1 cellular context compared by ENCODE assay signal in the genomic region with DNA sequence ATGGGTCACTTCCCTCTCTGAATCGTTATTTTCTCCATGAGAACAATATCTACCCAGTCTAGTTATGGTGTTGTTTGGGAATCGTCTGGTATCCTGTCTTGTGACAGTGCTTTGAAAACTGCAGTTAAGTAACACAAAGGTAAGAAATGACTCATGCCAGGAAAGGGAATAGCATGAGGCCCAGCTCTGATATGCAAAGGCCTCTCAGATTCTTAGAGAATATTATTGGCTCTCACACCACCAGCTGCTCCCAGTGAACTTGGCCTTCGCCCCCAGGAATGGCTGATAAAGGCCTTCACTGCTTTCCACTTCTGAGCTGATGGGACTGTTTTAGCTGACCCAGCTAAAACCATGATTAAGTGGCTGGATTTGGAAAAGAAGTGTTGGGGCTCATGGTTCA.
TF ChIP-seq lines count a peak whose summit lies in the region.

No MANE protein-coding gene starts in this region.

TF ChIP-seq in HepG2, 621 proteins besides CTCF, POLR2A, EP300 and RAD21 (continued from another document and continues in another):
- TF ChIP-seq, protein P1, sequence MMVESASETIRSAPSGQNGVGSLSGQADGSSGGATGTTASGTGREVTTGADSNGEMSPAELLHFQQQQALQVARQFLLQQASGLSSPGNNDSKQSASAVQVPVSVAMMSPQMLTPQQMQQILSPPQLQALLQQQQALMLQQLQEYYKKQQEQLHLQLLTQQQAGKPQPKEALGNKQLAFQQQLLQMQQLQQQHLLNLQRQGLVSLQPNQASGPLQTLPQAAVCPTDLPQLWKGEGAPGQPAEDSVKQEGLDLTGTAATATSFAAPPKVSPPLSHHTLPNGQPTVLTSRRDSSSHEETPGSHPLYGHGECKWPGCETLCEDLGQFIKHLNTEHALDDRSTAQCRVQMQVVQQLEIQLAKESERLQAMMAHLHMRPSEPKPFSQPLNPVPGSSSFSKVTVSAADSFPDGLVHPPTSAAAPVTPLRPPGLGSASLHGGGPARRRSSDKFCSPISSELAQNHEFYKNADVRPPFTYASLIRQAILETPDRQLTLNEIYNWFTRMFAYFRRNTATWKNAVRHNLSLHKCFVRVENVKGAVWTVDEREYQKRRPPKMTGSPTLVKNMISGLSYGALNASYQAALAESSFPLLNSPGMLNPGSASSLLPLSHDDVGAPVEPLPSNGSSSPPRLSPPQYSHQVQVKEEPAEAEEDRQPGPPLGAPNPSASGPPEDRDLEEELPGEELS (CRISPR knock-in tag; IDR thresholded peaks at IDR 0.05), result peak; percentile 55; the same call in 1 of the 2 replicates
- TF ChIP-seq, protein P2, sequence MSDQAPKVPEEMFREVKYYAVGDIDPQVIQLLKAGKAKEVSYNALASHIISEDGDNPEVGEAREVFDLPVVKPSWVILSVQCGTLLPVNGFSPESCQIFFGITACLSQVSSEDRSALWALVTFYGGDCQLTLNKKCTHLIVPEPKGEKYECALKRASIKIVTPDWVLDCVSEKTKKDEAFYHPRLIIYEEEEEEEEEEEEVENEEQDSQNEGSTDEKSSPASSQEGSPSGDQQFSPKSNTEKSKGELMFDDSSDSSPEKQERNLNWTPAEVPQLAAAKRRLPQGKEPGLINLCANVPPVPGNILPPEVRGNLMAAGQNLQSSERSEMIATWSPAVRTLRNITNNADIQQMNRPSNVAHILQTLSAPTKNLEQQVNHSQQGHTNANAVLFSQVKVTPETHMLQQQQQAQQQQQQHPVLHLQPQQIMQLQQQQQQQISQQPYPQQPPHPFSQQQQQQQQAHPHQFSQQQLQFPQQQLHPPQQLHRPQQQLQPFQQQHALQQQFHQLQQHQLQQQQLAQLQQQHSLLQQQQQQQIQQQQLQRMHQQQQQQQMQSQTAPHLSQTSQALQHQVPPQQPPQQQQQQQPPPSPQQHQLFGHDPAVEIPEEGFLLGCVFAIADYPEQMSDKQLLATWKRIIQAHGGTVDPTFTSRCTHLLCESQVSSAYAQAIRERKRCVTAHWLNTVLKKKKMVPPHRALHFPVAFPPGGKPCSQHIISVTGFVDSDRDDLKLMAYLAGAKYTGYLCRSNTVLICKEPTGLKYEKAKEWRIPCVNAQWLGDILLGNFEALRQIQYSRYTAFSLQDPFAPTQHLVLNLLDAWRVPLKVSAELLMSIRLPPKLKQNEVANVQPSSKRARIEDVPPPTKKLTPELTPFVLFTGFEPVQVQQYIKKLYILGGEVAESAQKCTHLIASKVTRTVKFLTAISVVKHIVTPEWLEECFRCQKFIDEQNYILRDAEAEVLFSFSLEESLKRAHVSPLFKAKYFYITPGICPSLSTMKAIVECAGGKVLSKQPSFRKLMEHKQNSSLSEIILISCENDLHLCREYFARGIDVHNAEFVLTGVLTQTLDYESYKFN (CRISPR knock-in tag; conservative IDR thresholded peaks at IDR 0.05), result peak; percentile 58
- 0 out of 2 replicates have a peak, but pooled peaks have one; percentile 40 for TF ChIP-seq CEBPG (CRISPR knock-in tag; IDR thresholded peaks at IDR 0.05)
- no peak; the same call in 1 of the 2 replicates for TF ChIP-seq ELF3 (CRISPR knock-in tag; IDR thresholded peaks at IDR 0.05)
- no peak for TF ChIP-seq RBM39 (IDR thresholded peaks at IDR 0.05; ENCODE audit: low read depth, low read length, poor library complexity, severe bottlenecking)
- TF ChIP-seq, protein P3, sequence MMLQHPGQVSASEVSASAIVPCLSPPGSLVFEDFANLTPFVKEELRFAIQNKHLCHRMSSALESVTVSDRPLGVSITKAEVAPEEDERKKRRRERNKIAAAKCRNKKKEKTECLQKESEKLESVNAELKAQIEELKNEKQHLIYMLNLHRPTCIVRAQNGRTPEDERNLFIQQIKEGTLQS (CRISPR knock-in tag; IDR thresholded peaks at IDR 0.05), result peak; percentile 50; the same call in 1 of the 2 replicates
- TF ChIP-seq, protein P4, sequence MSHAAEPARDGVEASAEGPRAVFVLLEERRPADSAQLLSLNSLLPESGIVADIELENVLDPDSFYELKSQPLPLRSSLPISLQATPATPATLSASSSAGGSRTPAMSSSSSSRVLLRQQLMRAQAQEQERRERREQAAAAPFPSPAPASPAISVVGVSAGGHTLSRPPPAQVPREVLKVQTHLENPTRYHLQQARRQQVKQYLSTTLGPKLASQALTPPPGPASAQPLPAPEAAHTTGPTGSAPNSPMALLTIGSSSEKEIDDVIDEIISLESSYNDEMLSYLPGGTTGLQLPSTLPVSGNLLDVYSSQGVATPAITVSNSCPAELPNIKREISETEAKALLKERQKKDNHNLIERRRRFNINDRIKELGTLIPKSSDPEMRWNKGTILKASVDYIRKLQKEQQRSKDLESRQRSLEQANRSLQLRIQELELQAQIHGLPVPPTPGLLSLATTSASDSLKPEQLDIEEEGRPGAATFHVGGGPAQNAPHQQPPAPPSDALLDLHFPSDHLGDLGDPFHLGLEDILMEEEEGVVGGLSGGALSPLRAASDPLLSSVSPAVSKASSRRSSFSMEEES (CRISPR knock-in tag; IDR thresholded peaks at IDR 0.05), result peak; percentile 95
- TF ChIP-seq SKI (IDR thresholded peaks at IDR 0.05; ENCODE audit: partially characterized antibody), result peak; percentile 97
- peak; percentile 27; the same call in 1 of the 2 replicates for TF ChIP-seq RCOR2 (CRISPR knock-in tag; IDR thresholded peaks at IDR 0.05)
- no peak for TF ChIP-seq DMAP1 (CRISPR knock-in tag; IDR thresholded peaks at IDR 0.05)
- TF ChIP-seq MED1 (CRISPR knock-in tag; IDR thresholded peaks at IDR 0.05), result 0 out of 2 replicates have a peak, but pooled peaks have one; percentile 30
- peak; percentile 80; the same call in 1 of the 2 replicates for TF ChIP-seq ETV5 (CRISPR knock-in tag; IDR thresholded peaks at IDR 0.05; ENCODE audit: borderline replicate concordance)
- peak; percentile 59; the same call in 1 of the 2 replicates for TF ChIP-seq MIXL1 (CRISPR knock-in tag; IDR thresholded peaks at IDR 0.05)
- TF ChIP-seq, protein P5, sequence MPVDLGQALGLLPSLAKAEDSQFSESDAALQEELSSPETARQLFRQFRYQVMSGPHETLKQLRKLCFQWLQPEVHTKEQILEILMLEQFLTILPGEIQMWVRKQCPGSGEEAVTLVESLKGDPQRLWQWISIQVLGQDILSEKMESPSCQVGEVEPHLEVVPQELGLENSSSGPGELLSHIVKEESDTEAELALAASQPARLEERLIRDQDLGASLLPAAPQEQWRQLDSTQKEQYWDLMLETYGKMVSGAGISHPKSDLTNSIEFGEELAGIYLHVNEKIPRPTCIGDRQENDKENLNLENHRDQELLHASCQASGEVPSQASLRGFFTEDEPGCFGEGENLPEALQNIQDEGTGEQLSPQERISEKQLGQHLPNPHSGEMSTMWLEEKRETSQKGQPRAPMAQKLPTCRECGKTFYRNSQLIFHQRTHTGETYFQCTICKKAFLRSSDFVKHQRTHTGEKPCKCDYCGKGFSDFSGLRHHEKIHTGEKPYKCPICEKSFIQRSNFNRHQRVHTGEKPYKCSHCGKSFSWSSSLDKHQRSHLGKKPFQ (CRISPR knock-in tag; IDR thresholded peaks at IDR 0.05; ENCODE audit: insufficient replicate concordance), result peak; percentile 52
- TF ChIP-seq ISL2 (CRISPR knock-in tag; IDR thresholded peaks at IDR 0.05), result no peak
- no peak for TF ChIP-seq ZNF530 (CRISPR knock-in tag; IDR thresholded peaks at IDR 0.05; ENCODE audit: low read depth)
- TF ChIP-seq NCOA2 (CRISPR knock-in tag; IDR thresholded peaks at IDR 0.05), result 0 out of 2 replicates have a peak, but pooled peaks have one; percentile 37
- TF ChIP-seq ZMYM3 (CRISPR knock-in tag; IDR thresholded peaks at IDR 0.05), result peak; percentile 57; the same call in 1 of the 2 replicates
- no peak for TF ChIP-seq ATM (IDR thresholded peaks at IDR 0.05; ENCODE audit: borderline replicate concordance)
- no peak for TF ChIP-seq SSRP1 (CRISPR knock-in tag; IDR thresholded peaks at IDR 0.05)
- TF ChIP-seq KDM1A (CRISPR knock-in tag; IDR thresholded peaks at IDR 0.05), result no peak
- 0 out of 2 replicates have a peak, but pooled peaks have one; percentile 26 for TF ChIP-seq ZNF317 (CRISPR knock-in tag; IDR thresholded peaks at IDR 0.05)
- TF ChIP-seq ZNF746 (CRISPR knock-in tag; IDR thresholded peaks at IDR 0.05), result peak; percentile 36; the same call in 1 of the 2 replicates
- peak; percentile 76 for TF ChIP-seq SAP130 (CRISPR knock-in tag; IDR thresholded peaks at IDR 0.05; ENCODE audit: low read depth)
- TF ChIP-seq NR2F6 (IDR thresholded peaks at IDR 0.05), result no peak
- peak; percentile 42; the same call in 1 of the 2 replicates for TF ChIP-seq NR2F6 (CRISPR knock-in tag; IDR thresholded peaks at IDR 0.05)
- peak; percentile 94 for TF ChIP-seq BCL6 (CRISPR knock-in tag; IDR thresholded peaks at IDR 0.05)
- 0 out of 2 replicates have a peak, but pooled peaks have one; percentile 41 for TF ChIP-seq DNMT3B (CRISPR knock-in tag; conservative IDR thresholded peaks at IDR 0.05)
- TF ChIP-seq PPARG (CRISPR knock-in tag; conservative IDR thresholded peaks at IDR 0.05), result peak; percentile 81
- 0 out of 2 replicates have a peak, but pooled peaks have one; percentile 31 for TF ChIP-seq NFKBIZ (CRISPR knock-in tag; IDR thresholded peaks at IDR 0.05)
- TF ChIP-seq ZNF331 (CRISPR knock-in tag; IDR thresholded peaks at IDR 0.05), result no peak
- peak; percentile 47 for TF ChIP-seq TCF7 (IDR thresholded peaks at IDR 0.05; ENCODE audit: low read depth)
- TF ChIP-seq, protein P6, sequence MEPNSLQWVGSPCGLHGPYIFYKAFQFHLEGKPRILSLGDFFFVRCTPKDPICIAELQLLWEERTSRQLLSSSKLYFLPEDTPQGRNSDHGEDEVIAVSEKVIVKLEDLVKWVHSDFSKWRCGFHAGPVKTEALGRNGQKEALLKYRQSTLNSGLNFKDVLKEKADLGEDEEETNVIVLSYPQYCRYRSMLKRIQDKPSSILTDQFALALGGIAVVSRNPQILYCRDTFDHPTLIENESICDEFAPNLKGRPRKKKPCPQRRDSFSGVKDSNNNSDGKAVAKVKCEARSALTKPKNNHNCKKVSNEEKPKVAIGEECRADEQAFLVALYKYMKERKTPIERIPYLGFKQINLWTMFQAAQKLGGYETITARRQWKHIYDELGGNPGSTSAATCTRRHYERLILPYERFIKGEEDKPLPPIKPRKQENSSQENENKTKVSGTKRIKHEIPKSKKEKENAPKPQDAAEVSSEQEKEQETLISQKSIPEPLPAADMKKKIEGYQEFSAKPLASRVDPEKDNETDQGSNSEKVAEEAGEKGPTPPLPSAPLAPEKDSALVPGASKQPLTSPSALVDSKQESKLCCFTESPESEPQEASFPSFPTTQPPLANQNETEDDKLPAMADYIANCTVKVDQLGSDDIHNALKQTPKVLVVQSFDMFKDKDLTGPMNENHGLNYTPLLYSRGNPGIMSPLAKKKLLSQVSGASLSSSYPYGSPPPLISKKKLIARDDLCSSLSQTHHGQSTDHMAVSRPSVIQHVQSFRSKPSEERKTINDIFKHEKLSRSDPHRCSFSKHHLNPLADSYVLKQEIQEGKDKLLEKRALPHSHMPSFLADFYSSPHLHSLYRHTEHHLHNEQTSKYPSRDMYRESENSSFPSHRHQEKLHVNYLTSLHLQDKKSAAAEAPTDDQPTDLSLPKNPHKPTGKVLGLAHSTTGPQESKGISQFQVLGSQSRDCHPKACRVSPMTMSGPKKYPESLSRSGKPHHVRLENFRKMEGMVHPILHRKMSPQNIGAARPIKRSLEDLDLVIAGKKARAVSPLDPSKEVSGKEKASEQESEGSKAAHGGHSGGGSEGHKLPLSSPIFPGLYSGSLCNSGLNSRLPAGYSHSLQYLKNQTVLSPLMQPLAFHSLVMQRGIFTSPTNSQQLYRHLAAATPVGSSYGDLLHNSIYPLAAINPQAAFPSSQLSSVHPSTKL (CRISPR knock-in tag; IDR thresholded peaks at IDR 0.05), result peak; percentile 91
- TF ChIP-seq, protein P7, sequence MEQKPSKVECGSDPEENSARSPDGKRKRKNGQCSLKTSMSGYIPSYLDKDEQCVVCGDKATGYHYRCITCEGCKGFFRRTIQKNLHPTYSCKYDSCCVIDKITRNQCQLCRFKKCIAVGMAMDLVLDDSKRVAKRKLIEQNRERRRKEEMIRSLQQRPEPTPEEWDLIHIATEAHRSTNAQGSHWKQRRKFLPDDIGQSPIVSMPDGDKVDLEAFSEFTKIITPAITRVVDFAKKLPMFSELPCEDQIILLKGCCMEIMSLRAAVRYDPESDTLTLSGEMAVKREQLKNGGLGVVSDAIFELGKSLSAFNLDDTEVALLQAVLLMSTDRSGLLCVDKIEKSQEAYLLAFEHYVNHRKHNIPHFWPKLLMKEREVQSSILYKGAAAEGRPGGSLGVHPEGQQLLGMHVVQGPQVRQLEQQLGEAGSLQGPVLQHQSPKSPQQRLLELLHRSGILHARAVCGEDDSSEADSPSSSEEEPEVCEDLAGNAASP (CRISPR knock-in tag; IDR thresholded peaks at IDR 0.05; ENCODE audit: borderline replicate concordance), result peak; percentile 51; the same call in 1 of the 2 replicates
- no peak for TF ChIP-seq ZNF660 (CRISPR knock-in tag; IDR thresholded peaks at IDR 0.05; ENCODE audit: borderline replicate concordance, low read depth)
- TF ChIP-seq TBL1XR1 (IDR thresholded peaks at IDR 0.05; ENCODE audit: borderline replicate concordance, low read length, partially characterized antibody), result peak; percentile 94
- peak; percentile 95 for TF ChIP-seq RARA (CRISPR knock-in tag; IDR thresholded peaks at IDR 0.05)
- peak; percentile 72; the same call in 1 of the 2 replicates for TF ChIP-seq TGIF2 (CRISPR knock-in tag; IDR thresholded peaks at IDR 0.05)
- no peak for TF ChIP-seq ZNF841 (CRISPR knock-in tag; IDR thresholded peaks at IDR 0.05; ENCODE audit: borderline replicate concordance)
- peak; percentile 62; the same call in 1 of the 2 replicates for TF ChIP-seq TBX2 (CRISPR knock-in tag; IDR thresholded peaks at IDR 0.05; ENCODE audit: borderline replicate concordance)
- peak; percentile 80; the same call in 1 of the 2 replicates for TF ChIP-seq FOSL1 (CRISPR knock-in tag; IDR thresholded peaks at IDR 0.05; ENCODE audit: borderline replicate concordance)
- TF ChIP-seq FOXK1 (CRISPR knock-in tag; IDR thresholded peaks at IDR 0.05; ENCODE audit: borderline replicate concordance, low read depth), result peak; percentile 64; the same call in 1 of the 2 replicates
